Comparison of ENCODE assay signal across 8 cellular contexts in the genomic region with DNA sequence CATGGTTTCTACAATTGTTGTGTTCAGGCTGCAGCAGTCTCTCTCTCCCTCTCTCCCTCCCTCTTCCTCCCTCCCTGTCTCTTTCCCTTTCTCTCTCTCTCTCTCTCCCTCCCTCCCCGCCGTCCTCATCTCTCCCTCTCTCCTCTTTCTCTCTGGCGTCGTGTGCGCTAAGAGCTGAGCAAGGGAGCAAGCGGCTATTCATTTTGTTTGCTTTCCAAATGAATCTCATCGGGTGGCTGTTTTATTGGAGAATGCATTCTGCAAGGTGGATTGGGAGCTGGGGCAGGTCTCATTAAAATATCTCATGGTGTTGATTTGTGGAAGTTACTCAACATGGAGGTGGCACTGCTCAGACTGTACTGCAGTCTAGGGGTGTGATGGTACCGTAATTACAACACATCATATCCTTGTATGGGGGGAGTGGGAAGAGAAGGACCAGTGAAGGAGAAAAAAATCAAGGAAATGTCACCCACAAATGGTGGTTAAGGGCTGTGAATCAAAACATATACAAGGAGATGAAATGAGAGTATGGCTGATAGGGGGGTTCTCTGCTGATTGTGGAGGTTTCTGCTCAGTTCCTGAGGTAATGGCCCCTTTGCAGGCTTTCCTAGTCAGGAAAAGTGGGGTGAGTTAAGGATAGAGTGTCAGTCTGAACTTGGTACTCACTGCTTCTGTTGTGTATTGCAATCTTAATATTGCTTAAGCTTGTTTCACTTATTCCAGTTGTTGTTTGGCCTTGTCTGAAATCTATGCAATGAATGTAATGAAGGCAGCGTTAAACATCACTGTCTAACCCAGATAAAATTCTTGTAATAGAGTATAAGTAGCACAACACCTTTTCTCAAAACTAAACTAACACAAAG. TPM values are rescaled to one million over a fixed set of nuclear protein-coding genes. Genes with fewer than 3 reads are reported as not detected.
DNase-seq lines count a peak whose midpoint lies in the region; ATAC-seq and TF ChIP-seq lines count a peak whose summit lies in the region.

No MANE protein-coding gene starts in this region.

- DNase-seq in activated CD4-positive, alpha-beta T cell treated with anti-CD3 and anti-CD28 coated beads for 36 hours = peak; percentile 14
- no peak for DNase-seq in activated CD4-positive, alpha-beta T cell treated with anti-CD3 and anti-CD28 coated beads, Interleukin-2, amount 50 U/mL, for 1 hour
- DNase-seq in RPMI8226 = peak; percentile 15
- peak; percentile 26 for DNase-seq in epithelial cell of esophagus (ENCODE audit: low read depth)
- DNase-seq in hippocampal formation (lab: John Stamatoyannopoulos, UW) = no peak

- no peaks in the 10 kb centered on the region for H3K9me3 Mint-ChIP-seq in activated CD4-positive, alpha-beta T cell treated with anti-CD3 and anti-CD28 coated beads for 36 hours (ENCODE audit: low read depth)
- H3K9me3 Mint-ChIP-seq in nephron = no peaks in the 10 kb centered on the region

- peaks cover 36% of the 10 kb centered on the region for H3K36me3 Mint-ChIP-seq in activated CD4-positive, alpha-beta T cell treated with anti-CD3 and anti-CD28 coated beads for 36 hours (ENCODE audit: low read depth)
- peaks cover 36% of the 10 kb centered on the region for H3K36me3 Mint-ChIP-seq in nephron (ENCODE audit: low read depth)

- POLR2A ChIA-PET in activated CD4-positive, alpha-beta T cell treated with anti-CD3 and anti-CD28 coated beads for 36 hours (lab: Charles Lee) = interaction anchor here (0.7 to 4.0 kb wide), 6 partner anchors 11 to 40 kb away, joined by 3 to 22 read pairs (median 5); a partner anchor contains a TSS

- ATAC-seq in activated CD4-positive, alpha-beta T cell treated with anti-CD3 and anti-CD28 coated beads for 36 hours = no peak
- ATAC-seq in GM21360 (IDR thresholded peaks at IDR 0.05; ENCODE audit: unreplicated experiment) = no peak
- no peak for ATAC-seq in GM21390 (IDR thresholded peaks at IDR 0.05; ENCODE audit: unreplicated experiment)

- peak overlapping the region; percentile 97 for H3K4me3 ChIP-seq in epithelial cell of esophagus (ENCODE audit: low read length)

- TF ChIP-seq CTCF in epithelial cell of esophagus (IDR thresholded peaks at IDR 0.05; ENCODE audit: insufficient read depth, low read depth, low read length, missing control alignments) (no peak), nephron (IDR thresholded peaks at IDR 0.05; ENCODE audit: unreplicated experiment in 3 of 3) (no peak)

- H3K27ac Mint-ChIP-seq in activated CD4-positive, alpha-beta T cell treated with anti-CD3 and anti-CD28 coated beads for 36 hours = peak overlapping the region; percentile 80
- H3K27ac Mint-ChIP-seq in nephron = peak overlapping the region; percentile 34 to 93 (median 42)

- no peaks in the 10 kb centered on the region for H3K27me3 Mint-ChIP-seq in activated CD4-positive, alpha-beta T cell treated with anti-CD3 and anti-CD28 coated beads for 36 hours
- H3K27me3 Mint-ChIP-seq in nephron (ENCODE audit: low read depth) = no peaks in the 10 kb centered on the region

- CTCF ChIA-PET in activated CD4-positive, alpha-beta T cell treated with anti-CD3 and anti-CD28 coated beads for 36 hours (lab: Charles Lee) = interaction anchor here (0.5 to 3.6 kb wide), 14 partner anchors 8 to 159 kb away, joined by 3 to 41 read pairs (median 7); a partner anchor contains a TSS

- intact Hi-C loops in activated CD4-positive, alpha-beta T cell treated with anti-CD3 and anti-CD28 coated beads for 36 hours (cut with DNase I, micrococcal nuclease) = no loop called here

- H3K4me3 Mint-ChIP-seq in activated CD4-positive, alpha-beta T cell treated with anti-CD3 and anti-CD28 coated beads for 36 hours = peak overlapping the region; percentile 90
- peak overlapping the region; percentile 89 to 96 (median 94) for H3K4me3 Mint-ChIP-seq in nephron

- H3K4me1 Mint-ChIP-seq in activated CD4-positive, alpha-beta T cell treated with anti-CD3 and anti-CD28 coated beads for 36 hours = peaks cover 26% of the 10 kb centered on the region
- H3K4me1 Mint-ChIP-seq in nephron = peaks cover 17% of the 10 kb centered on the region

RNA-seq across cellular contexts. Expression of a gene that starts 2.7 kb away (rescaled TPM):
- 10 to 100 TPM; 81.7 to 89.6 TPM for total RNA-seq in activated CD4-positive, alpha-beta T cell treated with anti-CD3 and anti-CD28 coated beads for 36 hours

RNA-seq across cellular contexts. Expression of a gene that starts 15.8 kb away (rescaled TPM):
- total RNA-seq in activated CD4-positive, alpha-beta T cell treated with anti-CD3 and anti-CD28 coated beads for 36 hours = 100 to 1,000 TPM in 1 of 2 experiments, 10 to 100 TPM in 1; 88.3 to 104 TPM

RNA-seq across cellular contexts. Expression of a gene that starts 24.1 kb away (rescaled TPM):
- 1 to 10 TPM; 5.2 to 5.4 TPM for total RNA-seq in activated CD4-positive, alpha-beta T cell treated with anti-CD3 and anti-CD28 coated beads for 36 hours

RNA-seq across cellular contexts. Expression of a gene that starts 52.8 kb away (rescaled TPM):
- 1 to 10 TPM; 5.1 to 6.2 TPM for total RNA-seq in activated CD4-positive, alpha-beta T cell treated with anti-CD3 and anti-CD28 coated beads for 36 hours

Comparison
In these comparisons a context has a peak if more than half of its experiments do, and no peak if none do; other contexts are left out.
1. DNase-seq: peak in activated CD4-positive, alpha-beta T cell treated with anti-CD3 and anti-CD28 coated beads for 36 hours (single experiment), RPMI8226 (single experiment) and epithelial cell of esophagus (single experiment); none in activated CD4-positive, alpha-beta T cell treated with anti-CD3 and anti-CD28 coated beads, Interleukin-2, amount 50 U/mL, for 1 hour (single experiment) and hippocampal formation (0 of 2).